Comparison of ENCODE assay signal across 8 cellular contexts in genomic region chr2:186693446-186693842, GRCh38. TPM values are rescaled to one million over a fixed set of nuclear protein-coding genes. Genes with fewer than 3 reads are reported as not detected.
DNase-seq lines count a peak whose midpoint lies in the region; ATAC-seq, FAIRE-seq and TF ChIP-seq lines count a peak whose summit lies in the region.

No MANE protein-coding gene starts in this region.

- no peak for DNase-seq in chondrocyte (ENCODE audit: low spot score)
- DNase-seq in naive B cell = no peak
- no peak for DNase-seq in NCI-H1417 (lab: John Stamatoyannopoulos, UW)
- DNase-seq in frontal cortex (ENCODE audit: low spot score in 2 of 2) = no peak
- no peak for DNase-seq in HuH-7.5 (ENCODE audit: low spot score)

- FAIRE-seq in frontal cortex (lab: Jason Lieb, UNC) = no peak

- no peak for TF ChIP-seq CTCF in chondrocyte (IDR thresholded peaks at IDR 0.05)

- H3K4me3 Mint-ChIP-seq in chondrocyte (ENCODE audit: unreplicated experiment) = peak overlapping the region; percentile 83
- peak overlapping the region in 7 of 8 donors; percentile 3 to 77 (median 54) for H3K4me3 Mint-ChIP-seq in naive B cell

- peaks cover 15% of the 10 kb centered on the region for H3K4me1 ChIP-seq in ACC112 (ENCODE audit: control insufficient read depth, insufficient read depth, low read length, unreplicated experiment)

- H3K27ac Mint-ChIP-seq in chondrocyte (ENCODE audit: unreplicated experiment) (no peak overlapping the region), naive B cell (peak overlapping the region in 1 of 6 donors; percentile 8)

- peaks cover 12% of the 10 kb centered on the region for H3K4me1 Mint-ChIP-seq in chondrocyte (ENCODE audit: low read depth)
- peaks cover 10 to 15% (median 13%) of the 10 kb centered on the region in 3 donors for H3K4me1 Mint-ChIP-seq in naive B cell

- H3K9me3 Mint-ChIP-seq in chondrocyte (ENCODE audit: low read depth) (peaks cover 3% of the 10 kb centered on the region), naive B cell (peaks cover 0 to 11% (median 3%) of the 10 kb centered on the region in 7 donors)

- H3K36me3 Mint-ChIP-seq in chondrocyte (ENCODE audit: low read depth) (no peaks in the 10 kb centered on the region), naive B cell (no peaks in the 10 kb centered on the region)

- H3K27me3 ChIP-seq in ACC112 (ENCODE audit: insufficient read depth, low read length) = no peaks in the 10 kb centered on the region

- peak overlapping the region; percentile 96 for H3K4me3 ChIP-seq in ACC112 (ENCODE audit: low read depth, low read length)

- H3K36me3 ChIP-seq in ACC112 (ENCODE audit: insufficient read depth, low read length) = no peaks in the 10 kb centered on the region

- H3K27ac ChIP-seq in ACC112 (ENCODE audit: low read depth, low read length) = no peak overlapping the region

- peak overlapping the region; percentile 96 for H2AFZ ChIP-seq in ACC112 (ENCODE audit: low read length, unreplicated experiment)

- no peaks in the 10 kb centered on the region for H3K79me2 ChIP-seq in ACC112 (ENCODE audit: control insufficient read depth, insufficient read depth, low read length, unreplicated experiment)

- H3K27me3 Mint-ChIP-seq in chondrocyte (ENCODE audit: low read depth) (no peaks in the 10 kb centered on the region), naive B cell (peaks cover 34 to 51% (median 39%) of the 10 kb centered on the region in 3 donors)

- ATAC-seq in HG03025 (IDR thresholded peaks at IDR 0.05; ENCODE audit: low FRiP score, unreplicated experiment) (peak; percentile 1), naive B cell (ENCODE audit: low read depth in 2 of 2) (no peak), GM18519 (IDR thresholded peaks at IDR 0.05; ENCODE audit: low FRiP score, unreplicated experiment) (no peak)

RNA-seq across cellular contexts. Expression of gene FAM171B, which starts 0.4 kb away (rescaled TPM):
- total RNA-seq in chondrocyte = 20.2 to 27.4 TPM (median 20.5 TPM) in 3 replicates
- not detected for polyA plus RNA-seq in naive B cell (ENCODE audit: low read depth in 6 of 6)
- total RNA-seq in frontal cortex = 183 TPM
